In the genomic region with DNA sequence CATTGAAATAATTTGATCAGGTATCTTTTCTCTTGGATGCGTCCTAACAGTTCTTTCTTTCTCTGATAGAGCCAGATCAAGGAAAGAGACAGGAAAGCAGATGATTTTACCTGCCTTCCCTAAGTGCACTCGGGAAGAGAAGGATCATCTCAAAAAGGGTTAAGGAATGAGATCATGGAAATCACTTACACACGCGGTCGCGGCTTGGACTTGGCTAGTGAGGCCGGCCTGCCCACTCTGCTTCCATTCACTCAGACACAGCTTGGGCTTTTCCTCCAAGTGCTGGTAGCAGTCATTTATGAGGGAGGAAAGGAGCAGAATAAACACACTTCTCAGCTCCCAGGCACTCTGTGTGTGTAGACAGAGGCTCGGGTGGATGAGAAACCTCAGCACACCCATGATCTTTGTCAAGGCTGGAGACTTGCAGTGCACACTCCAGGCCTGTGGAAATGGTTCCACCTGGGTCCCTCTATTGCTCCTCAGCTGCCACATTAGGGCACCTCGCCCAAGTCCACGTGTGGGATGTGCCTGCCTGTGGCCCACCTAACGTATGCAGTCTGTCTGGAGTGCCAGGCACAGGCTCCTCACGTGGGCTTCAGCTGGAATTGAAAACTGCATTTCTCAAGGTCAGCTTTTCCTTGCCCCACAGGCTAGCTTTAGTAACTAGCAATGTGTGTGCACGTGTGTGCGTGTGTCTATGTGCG, we compare ENCODE assay signal across 21 cellular contexts.
DNase-seq lines count a peak whose midpoint lies in the region; ATAC-seq and TF ChIP-seq lines count a peak whose summit lies in the region.
"Had no signal": no experiment of that assay in that cellular context is flagged by ENCODE, and none has a peak within 500 bp of the region (broad histone marks: within the 10 kb centered on the region; RNA-seq: fewer than 3 reads in every experiment).

No MANE protein-coding gene starts in this region.

- no peaks in the 10 kb centered on the region; the same call in 1 of the 2 replicates for H3K9me3 ChIP-seq in SK-N-SH
- no peaks in the 10 kb centered on the region for H3K9me3 ChIP-seq in endodermal cell (ENCODE audit: control insufficient read depth, low read length)
- H3K9me3 ChIP-seq in thyroid gland = no peaks in the 10 kb centered on the region
- no peaks in the 10 kb centered on the region for H3K9me3 ChIP-seq in stomach
- H3K9me3 ChIP-seq: BLaER1 had no signal

- H3K79me2 ChIP-seq in SK-N-SH (ENCODE audit: insufficient read depth) = no peaks in the 10 kb centered on the region

- no peaks in the 10 kb centered on the region for H3F3A ChIP-seq in SK-N-SH (replicated peaks; ENCODE audit: insufficient read depth)

- H3K4me3 Mint-ChIP-seq in endodermal cell (no peak overlapping the region), nephron (peak overlapping the region; percentile 74 to 83 (median 79))
- H3K4me3 Mint-ChIP-seq: naive thymus-derived CD4-positive, alpha-beta T cell; T-helper 1 cell treated with Interleukin-12 subunit alpha and Interleukin-12 subunit beta and Interleukin-4 antibody, amounts not matched to agents 30 μg/mL and 1 μg/mL, for 36 hours had no signal

- no peaks in the 10 kb centered on the region for H4K20me1 ChIP-seq in SK-N-SH (ENCODE audit: insufficient read depth)
- H4K20me1 ChIP-seq: BLaER1 had no signal

- intact Hi-C loops in thyroid gland (cut with DNase I) (no loop called here), stomach (cut with DNase I; ENCODE audit: low total_unique reads) (no loop called here)

- TF ChIP-seq POLR2A in thyroid gland (IDR thresholded peaks at IDR 0.05) (no peak), stomach (IDR thresholded peaks at IDR 0.05) (no peak)

- no peak overlapping the region for H3K27ac ChIP-seq in SK-N-SH (ENCODE audit: low read depth in 2 of 2, low read length in 1 of 2)
- H3K27ac ChIP-seq in endodermal cell (ENCODE audit: low read depth, low read length) = peak overlapping the region; percentile 97
- H3K27ac ChIP-seq in thyroid gland = no peak overlapping the region
- no peak overlapping the region for H3K27ac ChIP-seq in stomach
- H3K27ac ChIP-seq: BLaER1, cardiac muscle cell, skin epidermis had no signal

- H3K4me3 ChIP-seq in SK-N-SH (ENCODE audit: low read depth in 2 of 2, low read length in 1 of 2) = no peak overlapping the region
- no peak overlapping the region for H3K4me3 ChIP-seq in endodermal cell (ENCODE audit: low read length)
- H3K4me3 ChIP-seq in thyroid gland (replicated peaks in 1 of 3) = no peak overlapping the region
- H3K4me3 ChIP-seq in stomach = no peak overlapping the region
- H3K4me3 ChIP-seq: skin epidermis had no signal

- H3K27me3 ChIP-seq in SK-N-SH (ENCODE audit: insufficient read depth) (no peaks in the 10 kb centered on the region), endodermal cell (ENCODE audit: control insufficient read depth, insufficient read depth, low read length, poor library complexity, severe bottlenecking) (peaks cover 25% of the 10 kb centered on the region), thyroid gland (no peaks in the 10 kb centered on the region), stomach (peaks cover 0 to 16% (median 0%) of the 10 kb centered on the region in 3 donors)
- H3K27me3 ChIP-seq: BLaER1, cardiac muscle cell had no signal

- TF ChIP-seq CTCF in SK-N-SH (IDR thresholded peaks at IDR 0.05) = no peak
- TF ChIP-seq CTCF in endodermal cell (conservative IDR thresholded peaks at IDR 0.05) = no peak
- no peak for TF ChIP-seq CTCF in nephron (IDR thresholded peaks at IDR 0.05; ENCODE audit: unreplicated experiment in 3 of 3)
- TF ChIP-seq CTCF in thyroid gland (IDR thresholded peaks at IDR 0.05) = no peak
- TF ChIP-seq CTCF in stomach (IDR thresholded peaks at IDR 0.05) = no peak

- POLR2A ChIA-PET in SK-N-SH (lab: Yijun Ruan, JAX) = interaction anchor here (1.9 to 2.3 kb wide), 2 partner anchors 94 to 287 kb away, joined by 5 to 7 read pairs; no protein-coding TSS in a partner anchor

- H3K9ac ChIP-seq in SK-N-SH (no peak overlapping the region), endodermal cell (ENCODE audit: extremely low read depth, low read length, poor library complexity, severe bottlenecking) (no peak overlapping the region)
- H3K9ac ChIP-seq: BLaER1 had no signal

- H3K27me3 Mint-ChIP-seq in endodermal cell (ENCODE audit: insufficient read depth) = peaks cover 44% of the 10 kb centered on the region
- H3K27me3 Mint-ChIP-seq in nephron (ENCODE audit: low read depth) = peaks cover 60% of the 10 kb centered on the region
- H3K27me3 Mint-ChIP-seq: memory B cell had no signal

- ATAC-seq in SK-N-SH treated with all-trans-retinoic acid at 6 μM for 48 hours = no peak
- ATAC-seq: HCT116; naive thymus-derived CD4-positive, alpha-beta T cell had no signal

- H3K27ac Mint-ChIP-seq in endodermal cell (no peak overlapping the region), nephron (peak overlapping the region; percentile 44 to 87 (median 63))
- H3K27ac Mint-ChIP-seq: memory B cell; naive thymus-derived CD4-positive, alpha-beta T cell; T-helper 1 cell treated with Interleukin-12 subunit alpha and Interleukin-12 subunit beta and Interleukin-4 antibody, amounts not matched to agents 30 μg/mL and 1 μg/mL, for 36 hours had no signal

- H3K4me2 ChIP-seq in SK-N-SH = no peak overlapping the region

- H3K9me2 ChIP-seq in SK-N-SH = no peaks in the 10 kb centered on the region

- H3K36me3 ChIP-seq in SK-N-SH (replicated peaks in 1 of 2; ENCODE audit: control insufficient read depth in 1 of 2, insufficient read depth in 2 of 2, low read length in 1 of 2) = no peaks in the 10 kb centered on the region
- H3K36me3 ChIP-seq in endodermal cell (ENCODE audit: control insufficient read depth, insufficient read depth, low read length) = no peaks in the 10 kb centered on the region
- H3K36me3 ChIP-seq in thyroid gland = no peaks in the 10 kb centered on the region
- no peaks in the 10 kb centered on the region for H3K36me3 ChIP-seq in stomach
- H3K36me3 ChIP-seq: BLaER1, cardiac muscle cell had no signal

- WGBS in SK-N-SH (ENCODE audit: low lambda C conversion rate) = 75% methylated on average over 15 of the region's 15 CpGs
- WGBS in endodermal cell (ENCODE audit: insufficient coverage in 1 of 2, insufficient read length in 1 of 2), 2 experiments = 91 to 93% methylated on average over 6 to 15 of the region's 15 CpGs
- WGBS in thyroid gland, 2 donors = 63 to 68% methylated on average over 15 of the region's 15 CpGs
- 50 to 71% (median 61%) methylated on average over 15 of the region's 15 CpGs for WGBS in stomach, 5 donors

- H3K4me1 Mint-ChIP-seq in endodermal cell (peaks cover 49% of the 10 kb centered on the region), nephron (peaks cover 24% of the 10 kb centered on the region)
- H3K4me1 Mint-ChIP-seq: naive thymus-derived CD4-positive, alpha-beta T cell had no signal

- no peak for TF ChIP-seq RAD21 in SK-N-SH (IDR thresholded peaks at IDR 0.05; ENCODE audit: low read length)

- TF ChIP-seq EP300 in SK-N-SH (IDR thresholded peaks at IDR 0.05; ENCODE audit: borderline replicate concordance in 1 of 2, low read depth in 1 of 2, low read length in 1 of 2) = no peak
- TF ChIP-seq EP300 in stomach (IDR thresholded peaks at IDR 0.05) = no peak

- H3K9me3 Mint-ChIP-seq in endodermal cell (no peaks in the 10 kb centered on the region), nephron (no peaks in the 10 kb centered on the region)
- H3K9me3 Mint-ChIP-seq: memory B cell; T-helper 1 cell treated with Interleukin-12 subunit alpha and Interleukin-12 subunit beta and Interleukin-4 antibody, amounts not matched to agents 30 μg/mL and 1 μg/mL, for 36 hours had no signal

- CTCF ChIA-PET in SK-N-SH (lab: Yijun Ruan, JAX) = interaction anchor here (0.6 to 3.0 kb wide), 4 partner anchors 13 to 1271 kb away, joined by 3 to 6 read pairs (median 4); no protein-coding TSS in a partner anchor

- no peak overlapping the region for H2AFZ ChIP-seq in SK-N-SH (ENCODE audit: low read depth)

- peak; percentile 32 for DNase-seq in SK-N-SH
- peak; percentile 43 for DNase-seq in endodermal cell
- no peak for DNase-seq in thyroid gland
- no peak for DNase-seq in stomach
- no peak for DNase-seq in stimulated activated naive CD4-positive, alpha-beta T cell (lab: John Stamatoyannopoulos, UW)
- DNase-seq in retina = no peak
- DNase-seq: activated CD4-positive, alpha-beta T cell treated with anti-CD3 and anti-CD28 coated beads, Interleukin-2, amount 50 U/mL, for 1 hour; activated gamma-delta T cell; dermis blood vessel endothelial cell; naive thymus-derived CD4-positive, alpha-beta T cell; NCI-H1105; NCI-H82; stimulated activated naive CD8-positive, alpha-beta T cell treated with anti-CD3 and anti-CD28 coated beads, Interleukin-15, Interleukin-2, amounts not matched to agents 100 U/mL and 50 U/mL, for 24 hours had no signal

- H3K36me3 Mint-ChIP-seq in endodermal cell (ENCODE audit: low read depth) (no peaks in the 10 kb centered on the region), nephron (ENCODE audit: low read depth) (no peaks in the 10 kb centered on the region)
- H3K36me3 Mint-ChIP-seq: memory B cell; naive thymus-derived CD4-positive, alpha-beta T cell had no signal

- H3K4me1 ChIP-seq in SK-N-SH (ENCODE audit: control insufficient read depth in 1 of 2, insufficient read depth in 2 of 2, low read depth in 1 of 2, low read length in 1 of 2) = peaks cover 0 to 30% of the 10 kb centered on the region in 2 experiments; a peak in 2 of 4 replicates
- no peaks in the 10 kb centered on the region for H3K4me1 ChIP-seq in endodermal cell (ENCODE audit: control insufficient read depth, insufficient read depth, low read length)
- peaks cover 2 to 8% of the 10 kb centered on the region in 2 donors for H3K4me1 ChIP-seq in thyroid gland
- peaks cover 9 to 14% (median 11%) of the 10 kb centered on the region in 4 donors for H3K4me1 ChIP-seq in stomach

TF ChIP-seq in SK-N-SH, 30 proteins besides CTCF, POLR2A, EP300 and RAD21:
- no peak for TF ChIP-seq GATA2 (CRISPR knock-in tag; IDR thresholded peaks at IDR 0.05)
- TF ChIP-seq MXI1 (IDR thresholded peaks at IDR 0.05; ENCODE audit: low read depth, low read length) = 0 out of 2 replicates have a peak, but pooled peaks have one; percentile 20

TF ChIP-seq in SK-N-SH treated with all-trans-retinoic acid at 6 μM for 48 hours, 23 proteins besides CTCF, POLR2A, EP300 and RAD21 (continues in another document):
- TF ChIP-seq PPARA (CRISPR knock-in tag; IDR thresholded peaks at IDR 0.05; ENCODE audit: borderline replicate concordance) (no peak), ZNF70 (CRISPR knock-in tag; IDR thresholded peaks at IDR 0.05) (no peak), SNAI2 (CRISPR knock-in tag; IDR thresholded peaks at IDR 0.05) (no peak)

Comparison
In these comparisons a context has a peak if more than half of its experiments do, and no peak if none do; other contexts are left out.
1. DNase-seq: peak in SK-N-SH (single experiment) and endodermal cell (single experiment); none in thyroid gland (0 of 2), stomach (single experiment), stimulated activated naive CD4-positive, alpha-beta T cell (0 of 6) and retina (single experiment).